ENCODE assay signal across 1 cellular context in genomic region chr6:75070244-75070643, GRCh38.
TF ChIP-seq lines count a peak whose summit lies in the region.

No MANE protein-coding gene starts in this region.

TF ChIP-seq in IMR-90, 13 proteins besides CTCF, POLR2A, EP300 and RAD21 (continued from another document):
- no peak for TF ChIP-seq USF2 (IDR thresholded peaks at IDR 0.05; ENCODE audit: low read depth, low read length)
- TF ChIP-seq CHD1 (IDR thresholded peaks at IDR 0.05; ENCODE audit: low read depth, low read length), result no peak
- TF ChIP-seq RFX5 (IDR thresholded peaks at IDR 0.05; ENCODE audit: low read depth, low read length), result no peak
- TF ChIP-seq NFE2L2 (IDR thresholded peaks at IDR 0.05; ENCODE audit: low read depth, low read length), result no peak
- no peak for TF ChIP-seq RCOR1 (IDR thresholded peaks at IDR 0.05; ENCODE audit: insufficient replicate concordance, low read length)
- TF ChIP-seq MAFK (IDR thresholded peaks at IDR 0.05; ENCODE audit: low read depth, low read length), result no peak
- TF ChIP-seq BHLHE40 (IDR thresholded peaks at IDR 0.05; ENCODE audit: low read depth, low read length), result no peak
